ENCODE assay signal across 13 cellular contexts in genomic region chr21:28069446-28069845, GRCh38.
DNase-seq lines count a peak whose midpoint lies in the region; ATAC-seq, FAIRE-seq and TF ChIP-seq lines count a peak whose summit lies in the region.
"Had no signal": no experiment of that assay in that cellular context is flagged by ENCODE, and none has a peak within 500 bp of the region (broad histone marks: within the 10 kb centered on the region; RNA-seq: fewer than 3 reads in every experiment).

No MANE protein-coding gene starts in this region.

- no peak overlapping the region for H3K4ac ChIP-seq in H9 (ENCODE audit: low read depth, low read length)

- peaks cover 1% of the 10 kb centered on the region; the same call in 1 of the 2 replicates for H3K27me3 Mint-ChIP-seq in H9 (ENCODE audit: low read depth)
- no peaks in the 10 kb centered on the region for H3K27me3 Mint-ChIP-seq in activated T-cell treated with anti-CD3 and anti-CD28 coated beads, Interleukin-2, amount 50 U/mL, for 24 hours
- H3K27me3 Mint-ChIP-seq: dendritic cell treated with granulocyte-macrophage colony-stimulating factor and Interleukin-4, amounts not matched to agents 40 ng/mL and 50 ng/mL, for 4 days had no signal

- intact Hi-C loops in sciatic nerve (cut with DNase I) (no loop called here), kidney (cut with DNase I) (no loop called here)

- no peaks in the 10 kb centered on the region for H3K36me3 ChIP-seq in kidney (ENCODE audit: control insufficient read depth in 1 of 2, insufficient read depth in 2 of 2, low read length in 2 of 2)
- H3K36me3 ChIP-seq in BE2C: no peaks in the 10 kb centered on the region

- no peaks in the 10 kb centered on the region for H3K23me2 ChIP-seq in H9 (ENCODE audit: insufficient read length, low read depth, low read length, poor library complexity, severe bottlenecking)

- peak overlapping the region in 2 of 3 experiments; percentile 86 to 89; a peak in 5 of 7 replicates for H3K27ac Mint-ChIP-seq in H9
- H3K27ac Mint-ChIP-seq in activated T-cell treated with anti-CD3 and anti-CD28 coated beads, Interleukin-2, amount 50 U/mL, for 24 hours: no peak overlapping the region
- H3K27ac Mint-ChIP-seq: dendritic cell treated with granulocyte-macrophage colony-stimulating factor and Interleukin-4, amounts not matched to agents 40 ng/mL and 50 ng/mL, for 4 days; naive thymus-derived CD4-positive, alpha-beta T cell had no signal

- H2BK120ac ChIP-seq in H9 (ENCODE audit: low read depth, low read length, poor library complexity, severe bottlenecking): no peak overlapping the region

- no peak overlapping the region for H4K91ac ChIP-seq in H9 (ENCODE audit: insufficient read length, low read depth, low read length)

- no peak overlapping the region for H3K27ac ChIP-seq in H9 (ENCODE audit: insufficient read length, low read depth, low read length)
- H3K27ac ChIP-seq in kidney (ENCODE audit: low read depth in 2 of 2, low read length in 2 of 2): no peak overlapping the region

- no peaks in the 10 kb centered on the region for H3K9me3 ChIP-seq in H9 (ENCODE audit: control insufficient read depth, low read depth, low read length)
- no peaks in the 10 kb centered on the region for H3K9me3 ChIP-seq in kidney (ENCODE audit: control insufficient read depth in 1 of 2, low read length in 2 of 2)
- H3K9me3 ChIP-seq in BE2C: no peaks in the 10 kb centered on the region

- peaks cover 22 to 32% of the 10 kb centered on the region in 2 experiments for H3K4me1 Mint-ChIP-seq in H9
- H3K4me1 Mint-ChIP-seq in activated T-cell treated with anti-CD3 and anti-CD28 coated beads, Interleukin-2, amount 50 U/mL, for 24 hours (ENCODE audit: low read depth): peaks cover 4% of the 10 kb centered on the region

- H3K9me3 Mint-ChIP-seq in H9: peaks cover 14 to 21% of the 10 kb centered on the region in 2 experiments
- no peaks in the 10 kb centered on the region for H3K9me3 Mint-ChIP-seq in activated T-cell treated with anti-CD3 and anti-CD28 coated beads, Interleukin-2, amount 50 U/mL, for 24 hours

- no peak overlapping the region for H3K56ac ChIP-seq in H9 (ENCODE audit: insufficient read length, low read depth, low read length)

- no peak overlapping the region for H3K14ac ChIP-seq in H9 (ENCODE audit: insufficient read depth, low read length)

- no peak overlapping the region for H4K8ac ChIP-seq in H9 (replicated peaks; ENCODE audit: insufficient read length, low read depth, low read length)

- H2BK5ac ChIP-seq in H9 (ENCODE audit: insufficient read length, low read length): no peak overlapping the region

- no peaks in the 10 kb centered on the region for H4K20me1 ChIP-seq in H9 (ENCODE audit: control insufficient read depth, insufficient read depth, insufficient read length)

- H3K4me3 ChIP-seq in fibroblast of the aortic adventitia (ENCODE audit: low read depth, low read length): no peak overlapping the region
- no peak overlapping the region for H3K4me3 ChIP-seq in kidney (ENCODE audit: low read length in 2 of 2)
- no peak overlapping the region for H3K4me3 ChIP-seq in BE2C (ENCODE audit: low read depth, low read length)

- H2AK5ac ChIP-seq in H9 (ENCODE audit: insufficient read length, low read length): no peak overlapping the region

- H3K36me3 Mint-ChIP-seq in H9 (ENCODE audit: insufficient read depth in 1 of 3, low read depth in 3 of 3): peaks cover 6 to 22% (median 8%) of the 10 kb centered on the region in 3 experiments
- no peaks in the 10 kb centered on the region for H3K36me3 Mint-ChIP-seq in activated T-cell treated with anti-CD3 and anti-CD28 coated beads, Interleukin-2, amount 50 U/mL, for 24 hours (ENCODE audit: low read depth)
- H3K36me3 Mint-ChIP-seq: naive thymus-derived CD4-positive, alpha-beta T cell had no signal

- no peak overlapping the region for H2BK20ac ChIP-seq in H9 (ENCODE audit: low read depth, low read length, poor library complexity, severe bottlenecking)

- no peaks in the 10 kb centered on the region for H3K79me2 ChIP-seq in H9 (ENCODE audit: insufficient read depth, low read length)

- TF ChIP-seq CTCF in H9 (conservative IDR thresholded peaks at IDR 0.05) (no peak), fibroblast of the aortic adventitia (IDR thresholded peaks at IDR 0.05; ENCODE audit: insufficient read depth, low read length) (no peak), kidney (IDR thresholded peaks at IDR 0.05; ENCODE audit: borderline replicate concordance, extremely low read depth, insufficient read depth) (no peak), BE2C (IDR thresholded peaks at IDR 0.05; ENCODE audit: low read depth, low read length) (no peak)

- H3K18ac ChIP-seq in H9 (ENCODE audit: insufficient read length, low read depth, low read length): no peak overlapping the region

- H3K4me1 ChIP-seq in H9 (ENCODE audit: insufficient read depth, low read length) (peaks cover 5% of the 10 kb centered on the region), kidney (ENCODE audit: control insufficient read depth in 1 of 2, insufficient read depth in 1 of 2, low read depth in 1 of 2, low read length in 2 of 2) (no peaks in the 10 kb centered on the region), BE2C (peaks cover 4% of the 10 kb centered on the region; the same call in 1 of the 2 replicates)

- no peak overlapping the region for H2AFZ ChIP-seq in H9 (ENCODE audit: low read length)

- no peaks in the 10 kb centered on the region for H3K79me1 ChIP-seq in H9 (ENCODE audit: insufficient read depth, low read depth, low read length, poor library complexity, severe bottlenecking)

- peak overlapping the region; percentile 18 for H3K4me2 ChIP-seq in H9 (ENCODE audit: insufficient read depth, insufficient read length, low read length)

- no peaks in the 10 kb centered on the region for H3K27me3 ChIP-seq in H9 (ENCODE audit: insufficient read depth, low read length)
- H3K27me3 ChIP-seq in BE2C: no peaks in the 10 kb centered on the region

- no peak overlapping the region for H2BK15ac ChIP-seq in H9 (ENCODE audit: low read depth, low read length)

- H3T11ph ChIP-seq in H9 (ENCODE audit: low read length): no peak overlapping the region

- no CpG with 5 or more reads among the region's 5 CpGs for WGBS in H9 (ENCODE audit: extremely low coverage, insufficient read length, low lambda C conversion rate)

- H4K5ac ChIP-seq in H9 (ENCODE audit: insufficient read length, low read depth, low read length): no peak overlapping the region

- H3K4me3 Mint-ChIP-seq in H9: no peak overlapping the region
- no peak overlapping the region for H3K4me3 Mint-ChIP-seq in activated T-cell treated with anti-CD3 and anti-CD28 coated beads, Interleukin-2, amount 50 U/mL, for 24 hours
- H3K4me3 Mint-ChIP-seq: dendritic cell treated with granulocyte-macrophage colony-stimulating factor and Interleukin-4, amounts not matched to agents 40 ng/mL and 50 ng/mL, for 4 days; naive thymus-derived CD4-positive, alpha-beta T cell had no signal

- H2BK12ac ChIP-seq in H9 (ENCODE audit: insufficient read length, low read depth, low read length): no peak overlapping the region

- DNase-seq in H9 (peak; percentile 26), RCC 7860 (ENCODE audit: low spot score) (no peak), fibroblast of the aortic adventitia (ENCODE audit: low read depth) (peak; percentile 98), sciatic nerve (ENCODE audit: low spot score) (no peak), kidney (no peak), BE2C (no peak)
- DNase-seq in NK-92 treated with Interleukin-12 subunit alpha and Interleukin-12 subunit beta, amount 100 ng/mL, for 24 hours (lab: John Stamatoyannopoulos, UW): no peak
- DNase-seq in activated T-cell treated with anti-CD3 and anti-CD28 coated beads, Interleukin-2, amount 50 U/mL, for 24 hours: no peak
- DNase-seq: activated CD4-positive, alpha-beta T cell treated with anti-CD3 and anti-CD28 coated beads, Interleukin-2, amount 50 U/mL, for 4 hours; activated naive CD4-positive, alpha-beta T cell treated with Interleukin-2 at 50 U/mL for 16 hours; naive thymus-derived CD4-positive, alpha-beta T cell; NCI-H774 had no signal

- FAIRE-seq in RCC 7860 (lab: Jason Lieb, UNC): peak; percentile 72
- no peak for FAIRE-seq in kidney (lab: Jason Lieb, UNC)

- H3K23ac ChIP-seq in H9 (ENCODE audit: insufficient read length, low read depth, low read length): no peak overlapping the region

- peak; percentile 57 for ATAC-seq in sciatic nerve
- ATAC-seq: naive thymus-derived CD4-positive, alpha-beta T cell had no signal

- H3K9ac ChIP-seq in H9 (ENCODE audit: extremely low read depth, insufficient read length, low read length): no peak overlapping the region
- no peak overlapping the region for H3K9ac ChIP-seq in kidney (ENCODE audit: low read length in 2 of 2)

Comparison
In these comparisons a context has a peak if more than half of its experiments do, and no peak if none do; other contexts are left out.
1. DNase-seq: peak in H9 (single experiment) and fibroblast of the aortic adventitia (single experiment); none in RCC 7860 (single experiment), sciatic nerve (single experiment), kidney (single experiment), NK-92 treated with Interleukin-12 subunit alpha and Interleukin-12 subunit beta, amount 100 ng/mL, for 24 hours (single experiment), BE2C (single experiment) and activated T-cell treated with anti-CD3 and anti-CD28 coated beads, Interleukin-2, amount 50 U/mL, for 24 hours (single experiment).